Comparison of ENCODE assay signal across 30 cellular contexts in the genomic region with DNA sequence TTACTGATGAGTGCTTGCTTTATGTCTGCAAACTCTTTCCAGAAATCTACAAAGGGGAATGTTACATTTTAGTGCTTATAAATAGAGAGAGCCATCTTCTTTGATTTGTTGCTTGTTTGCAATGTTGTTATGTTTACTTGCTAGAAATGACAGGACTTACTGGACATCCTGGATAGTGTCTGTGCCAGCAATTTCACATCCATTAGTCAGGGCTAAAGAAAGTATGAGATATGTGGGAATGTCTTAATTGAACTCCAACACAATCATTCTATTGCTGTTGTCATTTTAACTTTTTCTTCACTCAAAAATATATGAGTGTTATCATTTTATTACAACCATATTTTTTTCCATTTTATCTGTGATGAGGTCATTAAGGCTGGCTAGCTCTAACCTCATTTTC.
DNase-seq lines count a peak whose midpoint lies in the region; FAIRE-seq and TF ChIP-seq lines count a peak whose summit lies in the region.
"Had no signal": no experiment of that assay in that cellular context is flagged by ENCODE, and none has a peak within 500 bp of the region (broad histone marks: within the 10 kb centered on the region; RNA-seq: fewer than 3 reads in every experiment).

No MANE protein-coding gene starts in this region.

- H3K36me3 ChIP-seq in astrocyte (ENCODE audit: insufficient read depth, low read length) (no peaks in the 10 kb centered on the region), kidney (ENCODE audit: control insufficient read depth in 1 of 2, insufficient read depth in 2 of 2, low read length in 2 of 2) (no peaks in the 10 kb centered on the region)

- no peak overlapping the region for H3K27ac Mint-ChIP-seq in astrocyte (ENCODE audit: unreplicated experiment)
- H3K27ac Mint-ChIP-seq: CD8-positive, alpha-beta T cell; IgD-negative memory B cell had no signal

- FAIRE-seq in astrocyte (lab: Jason Lieb, UNC) = peak; percentile 34
- peak; percentile 86 for FAIRE-seq in kidney (lab: Jason Lieb, UNC)
- FAIRE-seq in frontal cortex (lab: Jason Lieb, UNC) = no peak

- H3K9ac ChIP-seq in astrocyte (ENCODE audit: low read length) (no peak overlapping the region), kidney (ENCODE audit: low read length in 2 of 2) (no peak overlapping the region)
- H3K9ac ChIP-seq: KMS-11, SK-N-SH had no signal

- no peak overlapping the region for H3K27ac ChIP-seq in astrocyte (ENCODE audit: low read depth, low read length)
- H3K27ac ChIP-seq in kidney (ENCODE audit: low read depth in 2 of 2, low read length in 2 of 2) = no peak overlapping the region
- H3K27ac ChIP-seq: HL-60, KMS-11 had no signal

- DNase-seq in AG10803 (ENCODE audit: low read depth) (peak; percentile 50), GM04504 (ENCODE audit: low read depth) (peak; percentile 37), astrocyte (ENCODE audit: low read depth) (no peak), kidney (no peak), AML-193 (lab: John Stamatoyannopoulos, UW) (no peak), NCI-H1092 (lab: John Stamatoyannopoulos, UW) (no peak), NCI-H748 (lab: John Stamatoyannopoulos, UW; ENCODE audit: unreplicated experiment) (no peak), frontal cortex (ENCODE audit: low spot score in 2 of 2) (no peak)
- DNase-seq: 8988T; ACHN; C1 segment of cervical spinal cord; Caco-2; CD8-positive, alpha-beta T cell; EL; GF-D8; NCI-H1048; NCI-H1417 treated with DMSO at 0.1 percent for 48 hours; NCI-H187; NCI-H2081 treated with DMSO at 0.1 percent for 48 hours; NCI-H2171; NCI-H226; NCI-H510A treated with DMSO at 0.1 percent for 48 hours; NCI-H82; NK-92 treated with Interleukin-12 subunit alpha and Interleukin-12 subunit beta, amount 100 ng/mL, for 24 hours; PC-3; SK-N-SH; SW 1271 had no signal

- no peaks in the 10 kb centered on the region for H3K79me2 ChIP-seq in astrocyte (ENCODE audit: insufficient read depth, low read length)

- no peak overlapping the region for H2AFZ ChIP-seq in astrocyte (ENCODE audit: low read depth, low read length)

- no peaks in the 10 kb centered on the region for H4K20me1 ChIP-seq in astrocyte (ENCODE audit: insufficient read depth, low read length)

- no peaks in the 10 kb centered on the region for H3K9me3 Mint-ChIP-seq in astrocyte (ENCODE audit: unreplicated experiment)
- H3K9me3 Mint-ChIP-seq: CD8-positive, alpha-beta T cell had no signal

- H3K27me3 ChIP-seq in astrocyte (ENCODE audit: insufficient read depth, low read length) = no peaks in the 10 kb centered on the region

- no peak overlapping the region for H3K4me3 Mint-ChIP-seq in astrocyte (ENCODE audit: unreplicated experiment)
- H3K4me3 Mint-ChIP-seq: CD8-positive, alpha-beta T cell; IgD-negative memory B cell had no signal

- intact Hi-C loops in kidney (cut with DNase I) = no loop called here

- TF ChIP-seq CTCF in AG10803 (conservative IDR thresholded peaks at IDR 0.05; ENCODE audit: low read length) = no peak
- TF ChIP-seq CTCF in astrocyte (IDR thresholded peaks at IDR 0.05; ENCODE audit: insufficient read depth, low read depth, low read length) = no peak
- no peak for TF ChIP-seq CTCF in kidney (IDR thresholded peaks at IDR 0.05; ENCODE audit: borderline replicate concordance, extremely low read depth, insufficient read depth)

- H3K9me3 ChIP-seq in astrocyte (ENCODE audit: insufficient read depth, low read depth, low read length) (no peaks in the 10 kb centered on the region), kidney (ENCODE audit: control insufficient read depth in 1 of 2, low read length in 2 of 2) (no peaks in the 10 kb centered on the region)
- H3K9me3 ChIP-seq: Caco-2, SK-N-SH had no signal

- peaks cover 1% of the 10 kb centered on the region for H3K27me3 Mint-ChIP-seq in astrocyte (ENCODE audit: low read depth, unreplicated experiment)
- H3K27me3 Mint-ChIP-seq: IgD-negative memory B cell had no signal

- H3K4me3 ChIP-seq in AG10803 (ENCODE audit: low read length) = no peak overlapping the region
- no peak overlapping the region for H3K4me3 ChIP-seq in astrocyte (ENCODE audit: insufficient read depth, low read depth, low read length)
- H3K4me3 ChIP-seq in kidney (ENCODE audit: low read length in 2 of 2) = no peak overlapping the region

- H3K4me1 Mint-ChIP-seq in astrocyte (ENCODE audit: low read depth, unreplicated experiment) = peaks cover 13% of the 10 kb centered on the region
- H3K4me1 Mint-ChIP-seq: IgD-negative memory B cell had no signal

- H3K4me2 ChIP-seq in astrocyte (ENCODE audit: low read length) = no peak overlapping the region
- H3K4me2 ChIP-seq: KMS-11, SK-N-SH had no signal

- H3K36me3 Mint-ChIP-seq in astrocyte (ENCODE audit: low read depth, unreplicated experiment) = no peaks in the 10 kb centered on the region
- H3K36me3 Mint-ChIP-seq: CD8-positive, alpha-beta T cell; IgD-negative memory B cell had no signal

- H3K4me1 ChIP-seq in astrocyte (ENCODE audit: insufficient read depth, low read length) (no peaks in the 10 kb centered on the region), kidney (ENCODE audit: control insufficient read depth in 1 of 2, insufficient read depth in 1 of 2, low read depth in 1 of 2, low read length in 2 of 2) (no peaks in the 10 kb centered on the region)
- H3K4me1 ChIP-seq: Caco-2 had no signal

Comparison
In these comparisons a context has a peak if more than half of its experiments do, and no peak if none do; other contexts are left out.
1. DNase-seq: peak in AG10803 (single experiment) and GM04504 (single experiment); none in astrocyte (single experiment), kidney (single experiment), AML-193 (0 of 2), NCI-H1092 (single experiment), NCI-H748 (single experiment) and frontal cortex (0 of 2).